In the genomic region with DNA sequence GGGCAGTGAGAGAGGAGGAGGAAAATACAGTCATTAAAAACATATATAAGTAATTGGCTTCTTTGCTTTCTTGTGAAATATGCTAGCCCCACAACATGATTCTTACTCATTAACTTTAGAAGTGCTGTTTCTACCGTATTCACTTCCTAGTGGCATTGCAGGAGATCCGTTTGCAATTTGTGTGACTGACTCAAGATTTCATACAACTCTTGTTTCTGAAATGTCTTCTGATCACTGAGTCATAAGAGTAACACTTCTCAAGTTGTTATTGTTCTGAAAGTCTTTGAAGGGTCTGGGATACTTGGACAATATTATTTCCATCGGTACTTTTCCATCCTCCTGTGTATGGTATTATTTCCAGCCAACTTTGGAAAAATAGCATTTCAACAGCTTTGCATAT, we compare ENCODE assay signal across 25 cellular contexts.
"Had no signal": no experiment of that assay in that cellular context is flagged by ENCODE, and none has a peak within 500 bp of the region (broad histone marks: within the 10 kb centered on the region; RNA-seq: fewer than 3 reads in every experiment).

No MANE protein-coding gene starts in this region.

- DNase-seq: colonic mucosa; effector memory CD8-positive, alpha-beta T cell; esophagus squamous epithelium; foreskin melanocyte; glutamatergic neuron; heart right ventricle; hippocampal formation; islet precursor cell; kidney glomerular epithelial cell; left ventricle myocardium superior; lower lobe of right lung; natural killer cell; occipital lobe; ovary; right cardiac atrium; small intestine; stimulated activated CD4-positive, alpha-beta T cell treated with anti-CD3 and anti-CD28 coated beads, Interleukin-15, amount 100 ng/mL, for 24 hours; stimulated activated CD4-positive, alpha-beta T cell treated with anti-CD3 and anti-CD28 coated beads, Interleukin-2, amount 100 ng/mL, for 48 hours; stimulated activated naive B cell treated with anti-CD40 and anti-IgM and Interleukin-4, amounts not matched to agents 10 μg/mL and 1 μg/mL and 100 μg/mL, for 72 hours; upper lobe of left lung had no signal

- H3K27me3 ChIP-seq: colonic mucosa, esophagus squamous epithelium, heart right ventricle, ovary, tibial nerve, upper lobe of left lung had no signal

- ATAC-seq: effector memory CD8-positive, alpha-beta T cell; heart right ventricle; left ventricle myocardium superior; lower lobe of right lung; natural killer cell; right cardiac atrium; stimulated activated naive B cell treated with anti-CD40 and anti-IgM and Interleukin-4, amounts not matched to agents 10 μg/mL and 1 μg/mL and 100 μg/mL, for 72 hours had no signal

- FAIRE-seq: endometrium, small intestine, urothelium cell line had no signal

- H3K9me3 ChIP-seq: colonic mucosa, esophagus squamous epithelium, lower lobe of right lung, ovary, thoracic aorta, upper lobe of left lung had no signal

- H3K27ac ChIP-seq: colonic mucosa, epithelial cell of prostate, esophagus squamous epithelium, heart right ventricle, lower lobe of right lung, ovary, thoracic aorta, tibial nerve, upper lobe of left lung had no signal

- H3K4me3 ChIP-seq: colonic mucosa, esophagus squamous epithelium, heart right ventricle, lower lobe of right lung, ovary, thoracic aorta, tibial nerve, upper lobe of left lung had no signal

- H3K36me3 ChIP-seq: colonic mucosa, esophagus squamous epithelium, heart right ventricle, lower lobe of right lung, ovary, thoracic aorta, tibial nerve, upper lobe of left lung had no signal

- H3K4me1 ChIP-seq: colonic mucosa, esophagus squamous epithelium, heart right ventricle, lower lobe of right lung, tibial nerve, upper lobe of left lung had no signal
